19 cellular contexts compared by ENCODE assay signal in the genomic region with DNA sequence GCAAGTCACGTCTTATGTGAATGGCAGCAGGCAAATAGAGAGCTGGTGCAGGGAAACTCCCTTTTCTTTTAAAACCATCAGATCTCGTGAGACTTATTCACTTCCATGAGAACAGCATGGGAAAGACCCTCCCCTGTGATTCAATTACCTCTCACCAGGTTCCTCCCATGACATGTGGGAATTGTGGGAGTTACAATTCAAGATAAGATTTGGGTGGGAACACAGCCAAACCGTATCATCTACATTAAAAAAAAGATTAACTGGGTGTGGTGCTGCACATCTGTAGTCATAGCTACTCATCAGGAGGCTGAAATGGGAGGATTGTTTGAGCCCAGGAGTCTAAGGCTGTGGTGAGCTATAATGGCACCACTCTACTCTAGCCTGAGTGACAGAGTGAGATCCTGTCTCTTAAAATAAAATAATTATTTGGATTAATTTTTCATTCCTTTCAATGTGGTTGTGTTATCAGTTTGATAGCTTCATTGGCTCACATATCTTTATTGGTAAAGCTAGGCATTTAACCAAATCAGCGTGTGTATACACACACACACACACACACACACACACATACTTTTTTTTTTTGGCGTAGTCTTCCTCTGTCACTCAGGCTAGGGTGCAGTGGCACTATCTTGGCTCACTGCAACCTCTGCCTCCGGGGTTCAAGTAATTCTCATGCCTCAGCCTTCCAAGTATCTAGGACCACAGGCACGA. TPM values are rescaled to one million over a fixed set of nuclear protein-coding genes. Genes with fewer than 3 reads are reported as not detected.
DNase-seq lines count a peak whose midpoint lies in the region; ATAC-seq and TF ChIP-seq lines count a peak whose summit lies in the region.
"Had no signal": no experiment of that assay in that cellular context is flagged by ENCODE, and none has a peak within 500 bp of the region (broad histone marks: within the 10 kb centered on the region; RNA-seq: fewer than 3 reads in every experiment).

No MANE protein-coding gene starts in this region.

- no peak overlapping the region for H3K27ac ChIP-seq in CD8-positive, alpha-beta memory T cell (ENCODE audit: low read depth, low read length)
- H3K27ac ChIP-seq in HEK293 (ENCODE audit: extremely low read depth, low read depth, low read length): no peak overlapping the region
- H3K27ac ChIP-seq: coronary artery, heart left ventricle, SJSA1, VCaP had no signal

- H3K4me1 Mint-ChIP-seq in CD8-positive, alpha-beta memory T cell: peaks cover 53 to 79% (median 66%) of the 10 kb centered on the region in 3 donors

- no peaks in the 10 kb centered on the region for H3K27me3 ChIP-seq in CD8-positive, alpha-beta memory T cell (ENCODE audit: insufficient read depth, low read length, poor library complexity, severe bottlenecking)
- H3K27me3 ChIP-seq: heart left ventricle, SJSA1, testis had no signal

- H3K4me3 Mint-ChIP-seq in CD8-positive, alpha-beta memory T cell: peak overlapping the region in 1 of 7 donors; percentile 42
- H3K4me3 Mint-ChIP-seq: stimulated activated memory B cell treated with anti-CD40 and anti-IgM and Interleukin-4, amounts not matched to agents 10 μg/mL and 1 μg/mL and 100 μg/mL, for 72 hours had no signal

- no peaks in the 10 kb centered on the region for H3K36me3 ChIP-seq in CD8-positive, alpha-beta memory T cell (ENCODE audit: insufficient read depth, low read length)
- H3K36me3 ChIP-seq in HEK293 (ENCODE audit: control insufficient read depth in 2 of 2, insufficient read depth in 1 of 2, low read length in 2 of 2): no peaks in the 10 kb centered on the region; a peak in 1 of 3 replicates
- H3K36me3 ChIP-seq in mucosa of descending colon (ENCODE audit: low read depth): no peaks in the 10 kb centered on the region
- H3K36me3 ChIP-seq: heart left ventricle, SJSA1 had no signal

- H3K27ac Mint-ChIP-seq in CD8-positive, alpha-beta memory T cell: peak overlapping the region in 5 of 8 donors; percentile 2 to 89 (median 48)
- H3K27ac Mint-ChIP-seq: stimulated activated memory B cell treated with anti-CD40 and anti-IgM and Interleukin-4, amounts not matched to agents 10 μg/mL and 1 μg/mL and 100 μg/mL, for 72 hours had no signal

- H3K36me3 Mint-ChIP-seq in CD8-positive, alpha-beta memory T cell: peaks cover 0 to 18% (median 3%) of the 10 kb centered on the region in 3 donors
- H3K36me3 Mint-ChIP-seq: stimulated activated memory B cell treated with anti-CD40 and anti-IgM and Interleukin-4, amounts not matched to agents 10 μg/mL and 1 μg/mL and 100 μg/mL, for 72 hours had no signal

- TF ChIP-seq CTCF in HEK293 (tag by site-specific recombination; IDR thresholded peaks at IDR 0.05) (no peak), mucosa of descending colon (IDR thresholded peaks at IDR 0.05) (no peak)

- no peaks in the 10 kb centered on the region for H3K4me1 ChIP-seq in CD8-positive, alpha-beta memory T cell (ENCODE audit: insufficient read depth, low read length)
- H3K4me1 ChIP-seq in HEK293 (ENCODE audit: control insufficient read depth, insufficient read depth, low read length): no peaks in the 10 kb centered on the region
- peaks cover 6% of the 10 kb centered on the region for H3K4me1 ChIP-seq in mucosa of descending colon (ENCODE audit: low read depth)
- H3K4me1 ChIP-seq: SJSA1 had no signal

- H3K27me3 Mint-ChIP-seq in CD8-positive, alpha-beta memory T cell: no peaks in the 10 kb centered on the region
- H3K27me3 Mint-ChIP-seq: brain; stimulated activated memory B cell treated with anti-CD40 and anti-IgM and Interleukin-4, amounts not matched to agents 10 μg/mL and 1 μg/mL and 100 μg/mL, for 72 hours had no signal

- no peaks in the 10 kb centered on the region for H3K9me3 Mint-ChIP-seq in CD8-positive, alpha-beta memory T cell
- H3K9me3 Mint-ChIP-seq: brain; stimulated activated memory B cell treated with anti-CD40 and anti-IgM and Interleukin-4, amounts not matched to agents 10 μg/mL and 1 μg/mL and 100 μg/mL, for 72 hours had no signal

- H3K9me3 ChIP-seq in CD8-positive, alpha-beta memory T cell (ENCODE audit: low read length): no peaks in the 10 kb centered on the region
- H3K9me3 ChIP-seq in HEK293 (ENCODE audit: control insufficient read depth, insufficient read depth, low read depth, low read length) (no peaks in the 10 kb centered on the region), mucosa of descending colon (no peaks in the 10 kb centered on the region)
- H3K9me3 ChIP-seq: heart left ventricle, SJSA1, testis had no signal

- no peak overlapping the region for H3K4me3 ChIP-seq in CD8-positive, alpha-beta memory T cell (ENCODE audit: low read length)
- no peak overlapping the region for H3K4me3 ChIP-seq in HEK293 (ENCODE audit: low read depth, low read length)
- no peak overlapping the region for H3K4me3 ChIP-seq in mucosa of descending colon
- H3K4me3 ChIP-seq: coronary artery, heart left ventricle, SJSA1, testis had no signal

- intact Hi-C loops in mucosa of descending colon (cut with DNase I, micrococcal nuclease): no loop called here

- POLR2A ChIA-PET in CD8-positive, alpha-beta memory T cell (lab: Charles Lee): no interaction called here
- POLR2A ChIA-PET in HEK293 (lab: Yijun Ruan, JAX): no interaction called here

- ATAC-seq in mucosa of descending colon: peak; percentile 40
- ATAC-seq: PC-3; stimulated activated memory B cell treated with anti-CD40 and anti-IgM and Interleukin-4, amounts not matched to agents 10 μg/mL and 1 μg/mL and 100 μg/mL, for 72 hours had no signal

- no peak for DNase-seq in CD8-positive, alpha-beta memory T cell
- peak; percentile 29 for DNase-seq in amniotic epithelial cell (ENCODE audit: low read depth)
- no peak for DNase-seq in mucosa of descending colon
- DNase-seq in DMS153 (lab: John Stamatoyannopoulos, UW): no peak
- no peak for DNase-seq in NCI-H510A (lab: John Stamatoyannopoulos, UW)
- DNase-seq in Kasumi-1 (lab: John Stamatoyannopoulos, UW): no peak
- DNase-seq: activated CD8-positive, alpha-beta memory T cell treated with anti-CD3 and anti-CD28 coated beads, Interleukin-2, amount 50 U/mL, for 4 hours; HCEC 1CT; heart left ventricle; NCI-H1436 treated with DMSO at 0.1 percent for 48 hours; PC-3; stimulated activated CD4-positive, alpha-beta T cell treated with anti-CD3 and anti-CD28 coated beads, Interleukin-1b, Interleukin-23, amount 100 ng/mL, for 48 hours; testis had no signal

- CTCF ChIA-PET in CD8-positive, alpha-beta memory T cell (lab: Charles Lee): interaction anchor here (1.1 to 2.2 kb wide), 2 partner anchors 10 to 19 kb away, joined by 3 to 8 read pairs; no protein-coding TSS in a partner anchor
- CTCF ChIA-PET in HEK293 (lab: Yijun Ruan, JAX): interaction anchor here (4.2 kb wide), 1 partner anchor 11 kb away, joined by 10 read pairs; no protein-coding TSS in a partner anchor

TF ChIP-seq in HEK293, 187 proteins besides CTCF, POLR2A, EP300 and RAD21:
- TF ChIP-seq, protein P1, sequence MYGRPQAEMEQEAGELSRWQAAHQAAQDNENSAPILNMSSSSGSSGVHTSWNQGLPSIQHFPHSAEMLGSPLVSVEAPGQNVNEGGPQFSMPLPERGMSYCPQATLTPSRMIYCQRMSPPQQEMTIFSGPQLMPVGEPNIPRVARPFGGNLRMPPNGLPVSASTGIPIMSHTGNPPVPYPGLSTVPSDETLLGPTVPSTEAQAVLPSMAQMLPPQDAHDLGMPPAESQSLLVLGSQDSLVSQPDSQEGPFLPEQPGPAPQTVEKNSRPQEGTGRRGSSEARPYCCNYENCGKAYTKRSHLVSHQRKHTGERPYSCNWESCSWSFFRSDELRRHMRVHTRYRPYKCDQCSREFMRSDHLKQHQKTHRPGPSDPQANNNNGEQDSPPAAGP (tag by site-specific recombination; IDR thresholded peaks at IDR 0.05): 0 out of 2 replicates have a peak, but pooled peaks have one; percentile 30
- TF ChIP-seq WT1 (tag by site-specific recombination; IDR thresholded peaks at IDR 0.05): peak; percentile 93
- 0 out of 2 replicates have a peak, but pooled peaks have one; percentile 16 for TF ChIP-seq SP2 (tag by site-specific recombination; IDR thresholded peaks at IDR 0.05)
- no peak for TF ChIP-seq PRDM1 (tag by site-specific recombination; IDR thresholded peaks at IDR 0.05)
- peak; percentile 41; the same call in 1 of the 2 replicates for TF ChIP-seq SP3 (tag by site-specific recombination; IDR thresholded peaks at IDR 0.05)
- TF ChIP-seq OVOL3 (tag by site-specific recombination; IDR thresholded peaks at IDR 0.05): no peak
- peak; percentile 69; the same call in 1 of the 2 replicates for TF ChIP-seq KLF1 (tag by site-specific recombination; IDR thresholded peaks at IDR 0.05)

RNA-seq across cellular contexts. Expression of a gene that starts 21.8 kb away (rescaled TPM):
- 10 to 100 TPM; 19.8 to 20.0 TPM for total RNA-seq in CD8-positive, alpha-beta memory T cell
- polyA plus RNA-seq in CD8-positive, alpha-beta memory T cell: 46.6 TPM
- 10 to 100 TPM; 54.7 to 93.0 (median 72.3) TPM for total RNA-seq in mucosa of descending colon
